21 cellular contexts compared by ENCODE assay signal in genomic region chr6:52365871-52366540, GRCh38. TPM values are rescaled to one million over a fixed set of nuclear protein-coding genes. Genes with fewer than 3 reads are reported as not detected.
DNase-seq lines count a peak whose midpoint lies in the region; ATAC-seq and TF ChIP-seq lines count a peak whose summit lies in the region.
"Had no signal": no experiment of that assay in that cellular context is flagged by ENCODE, and none has a peak within 500 bp of the region (broad histone marks: within the 10 kb centered on the region; RNA-seq: fewer than 3 reads in every experiment).

No MANE protein-coding gene starts in this region.

- ATAC-seq in CD4-positive, alpha-beta T cell (ENCODE audit: poor library complexity): no peak
- ATAC-seq in HG02973 (IDR thresholded peaks at IDR 0.05; ENCODE audit: unreplicated experiment): no peak
- ATAC-seq: K562, SK-N-SH treated with all-trans-retinoic acid at 6 μM for 48 hours had no signal

- H3K79me2 ChIP-seq in osteoblast (ENCODE audit: insufficient read depth, low read length): peaks cover 2% of the 10 kb centered on the region

- H3K4me1 Mint-ChIP-seq in CD4-positive, alpha-beta T cell (ENCODE audit: low read depth): peaks cover 91% of the 10 kb centered on the region

- no peak overlapping the region for H3K27ac ChIP-seq in CD4-positive, alpha-beta T cell (ENCODE audit: low read depth, low read length)
- H3K27ac ChIP-seq in osteoblast (ENCODE audit: low read depth, low read length): no peak overlapping the region
- H3K27ac ChIP-seq in A673 (ENCODE audit: low read depth, low read length, poor library complexity, severe bottlenecking): no peak overlapping the region
- H3K27ac ChIP-seq: BLaER1 treated with 17β-estradiol and CSF1 and Interleukin-3, amounts not matched to agents 10 nM and 100 nM; RWPE1 had no signal

- no peaks in the 10 kb centered on the region for H4K20me1 ChIP-seq in osteoblast (ENCODE audit: insufficient read depth, low read length)

- peak overlapping the region; percentile 1 for H3K4me3 Mint-ChIP-seq in CD4-positive, alpha-beta T cell
- H3K4me3 Mint-ChIP-seq: activated CD4-positive, alpha-beta memory T cell treated with anti-CD3 and anti-CD28 coated beads, Interleukin-2, amount 10 ng/mL, durations not matched to agents 7 days and 5 days; stimulated activated naive CD8-positive, alpha-beta T cell treated with anti-CD3 and anti-CD28 coated beads, Interleukin-15, Interleukin-2, amounts not matched to agents 100 ng/mL and 50 ng/mL, for 24 hours had no signal

- H3K9ac ChIP-seq in adipocyte (ENCODE audit: low read length): no peak overlapping the region
- H3K9ac ChIP-seq: BLaER1 treated with 17β-estradiol and CSF1 and Interleukin-3, amounts not matched to agents 10 nM and 100 nM had no signal

- no peak for TF ChIP-seq CTCF in CD4-positive, alpha-beta T cell (IDR thresholded peaks at IDR 0.05)
- TF ChIP-seq CTCF in osteoblast (IDR thresholded peaks at IDR 0.05; ENCODE audit: extremely low read depth, low read depth, low read length) (no peak), A673 (conservative IDR thresholded peaks at IDR 0.05; ENCODE audit: low read depth, low read length) (no peak)

- H3K4me1 ChIP-seq in adipocyte (ENCODE audit: control insufficient read depth, insufficient read depth, low read length) (peaks cover 5% of the 10 kb centered on the region), osteoblast (ENCODE audit: insufficient read depth, low read length) (peaks cover 8% of the 10 kb centered on the region), A673 (ENCODE audit: insufficient read depth, low read length, poor library complexity, severe bottlenecking) (peaks cover 11% of the 10 kb centered on the region)

- H3K9me3 ChIP-seq in CD4-positive, alpha-beta T cell (ENCODE audit: control insufficient read depth, low read length): no peaks in the 10 kb centered on the region
- no peaks in the 10 kb centered on the region for H3K9me3 ChIP-seq in adipocyte (ENCODE audit: control insufficient read depth, low read length)
- H3K9me3 ChIP-seq in osteoblast (ENCODE audit: low read depth, low read length): no peaks in the 10 kb centered on the region
- no peaks in the 10 kb centered on the region for H3K9me3 ChIP-seq in A673 (ENCODE audit: low read depth, low read length, poor library complexity, severe bottlenecking)
- H3K9me3 ChIP-seq: BLaER1 treated with 17β-estradiol and CSF1 and Interleukin-3, amounts not matched to agents 10 nM and 100 nM; MG63 had no signal

- H3K36me3 ChIP-seq in adipocyte (ENCODE audit: control insufficient read depth, insufficient read depth, low read length, severe bottlenecking): no peaks in the 10 kb centered on the region
- no peaks in the 10 kb centered on the region for H3K36me3 ChIP-seq in osteoblast (ENCODE audit: insufficient read depth, low read length)
- H3K36me3 ChIP-seq in A673 (ENCODE audit: insufficient read depth, low read length, poor library complexity, severe bottlenecking): no peaks in the 10 kb centered on the region
- H3K36me3 ChIP-seq: MG63 had no signal

- no peaks in the 10 kb centered on the region for H3K9me3 Mint-ChIP-seq in CD4-positive, alpha-beta T cell
- H3K9me3 Mint-ChIP-seq: activated CD4-positive, alpha-beta memory T cell treated with anti-CD3 and anti-CD28 coated beads, Interleukin-2, amount 10 ng/mL, durations not matched to agents 7 days and 5 days; stimulated activated naive CD8-positive, alpha-beta T cell treated with anti-CD3 and anti-CD28 coated beads, Interleukin-15, Interleukin-2, amounts not matched to agents 100 ng/mL and 50 ng/mL, for 24 hours had no signal

- intact Hi-C loops in CD4-positive, alpha-beta T cell (cut with DNase I, micrococcal nuclease): loop anchor here in 1 of 2 experiments (2.0 kb wide), 2 partner anchors 17 to 23 kb away; no protein-coding TSS in a partner anchor
- intact Hi-C loops in A673 (cut with micrococcal nuclease; ENCODE audit: unreplicated experiment): no loop called here

- no peaks in the 10 kb centered on the region for H3K27me3 Mint-ChIP-seq in CD4-positive, alpha-beta T cell
- H3K27me3 Mint-ChIP-seq: activated CD4-positive, alpha-beta memory T cell treated with anti-CD3 and anti-CD28 coated beads, Interleukin-2, amount 10 ng/mL, durations not matched to agents 7 days and 5 days; stimulated activated naive CD8-positive, alpha-beta T cell treated with anti-CD3 and anti-CD28 coated beads, Interleukin-15, Interleukin-2, amounts not matched to agents 100 ng/mL and 50 ng/mL, for 24 hours had no signal

- H3K4me2 ChIP-seq in osteoblast (ENCODE audit: insufficient read depth, low read length): no peak overlapping the region
- H3K4me2 ChIP-seq: BLaER1 treated with 17β-estradiol and CSF1 and Interleukin-3, amounts not matched to agents 10 nM and 100 nM had no signal

- POLR2A ChIA-PET in CD4-positive, alpha-beta T cell (lab: Charles Lee): interaction anchor here (0.7 to 8.4 kb wide), 3 partner anchors 10 to 53 kb away, joined by 3 to 132 read pairs (median 3); no protein-coding TSS in a partner anchor
- POLR2A ChIA-PET in A673 (lab: Charles Lee; ENCODE audit: low non-redundant PET): no interaction called here

- no peak overlapping the region for H2AFZ ChIP-seq in osteoblast (ENCODE audit: low read length)

- BruUV-seq in A673 (replicated peaks; lab: Mats Ljungman, UMichigan): no TSS peak

- no peaks in the 10 kb centered on the region for H3K27me3 ChIP-seq in CD4-positive, alpha-beta T cell (ENCODE audit: control insufficient read depth, insufficient read depth, low read length)
- H3K27me3 ChIP-seq in adipocyte (replicated peaks; ENCODE audit: control insufficient read depth, insufficient read depth, low read length): no peaks in the 10 kb centered on the region
- no peaks in the 10 kb centered on the region for H3K27me3 ChIP-seq in osteoblast (ENCODE audit: insufficient read depth, low read length)
- H3K27me3 ChIP-seq in A673 (replicated peaks; ENCODE audit: insufficient read depth, low read depth, low read length, poor library complexity): no peaks in the 10 kb centered on the region
- H3K27me3 ChIP-seq: BLaER1 treated with 17β-estradiol and CSF1 and Interleukin-3, amounts not matched to agents 10 nM and 100 nM; MG63 had no signal

- DNase-seq in CD4-positive, alpha-beta T cell: no peak
- DNase-seq in adipocyte (ENCODE audit: low read depth) (peak; percentile 32), fibroblast of peridontal ligament (ENCODE audit: extremely low read depth) (peak; percentile 35), osteoblast (ENCODE audit: insufficient read length, low spot score, missing footprints) (peak; percentile 64), A673 (ENCODE audit: low spot score) (no peak), HK-2 (ENCODE audit: unreplicated experiment) (no peak), GOT3 (lab: John Stamatoyannopoulos, UW) (no peak)
- DNase-seq: activated CD4-positive, alpha-beta memory T cell treated with anti-CD3 and anti-CD28 coated beads, Interleukin-2, amount 10 ng/mL, durations not matched to agents 7 days and 5 days; activated effector memory CD4-positive, alpha-beta T cell treated with anti-CD3 and anti-CD28 coated beads, Interleukin-2, amount 50 U/mL, for 16 hours; mammary epithelial cell; MG63; NCI-H524; nucleus accumbens; stimulated activated CD4-positive, alpha-beta T cell treated with anti-CD3 and anti-CD28 coated beads, Interleukin-4, amount 100 ng/mL, for 24 hours; trophoblast cell had no signal

- peak overlapping the region; percentile 59 for H3K27ac Mint-ChIP-seq in CD4-positive, alpha-beta T cell
- H3K27ac Mint-ChIP-seq: activated CD4-positive, alpha-beta memory T cell treated with anti-CD3 and anti-CD28 coated beads, Interleukin-2, amount 10 ng/mL, durations not matched to agents 7 days and 5 days; stimulated activated naive CD8-positive, alpha-beta T cell treated with anti-CD3 and anti-CD28 coated beads, Interleukin-15, Interleukin-2, amounts not matched to agents 100 ng/mL and 50 ng/mL, for 24 hours had no signal

- H3K4me3 ChIP-seq in adipocyte (ENCODE audit: low read length): no peak overlapping the region
- H3K4me3 ChIP-seq in osteoblast (ENCODE audit: insufficient read depth, low read length): no peak overlapping the region
- no peak overlapping the region for H3K4me3 ChIP-seq in A673 (ENCODE audit: low read depth, low read length, poor library complexity, severe bottlenecking)
- H3K4me3 ChIP-seq: BLaER1 treated with 17β-estradiol and CSF1 and Interleukin-3, amounts not matched to agents 10 nM and 100 nM; K562; MG63 had no signal

- peaks cover 83% of the 10 kb centered on the region for H3K36me3 Mint-ChIP-seq in CD4-positive, alpha-beta T cell (ENCODE audit: low read depth)

- CTCF ChIA-PET in CD4-positive, alpha-beta T cell (lab: Charles Lee): interaction anchor here (0.7 to 1.4 kb wide), 7 partner anchors 9 to 286 kb away, joined by 3 to 5 read pairs (median 3); partner anchors contain the start of gene MCM3
- CTCF ChIA-PET in A673 (lab: Charles Lee): no interaction called here

RNA-seq across cellular contexts. Expression of gene PAQR8, which starts 4.1 kb away (rescaled TPM):
- 1 to 10 TPM; 1.8 to 1.9 TPM for total RNA-seq in CD4-positive, alpha-beta T cell
- total RNA-seq in osteoblast (3.5 and 3.6 TPM in 2 replicates), A673 (2021) (1.5 and 3.8 TPM in 2 replicates)

RNA-seq across cellular contexts. Expression of gene EFHC1, which starts 54.1 kb away (rescaled TPM):
- 1 to 10 TPM; 3.4 to 4.8 TPM for total RNA-seq in CD4-positive, alpha-beta T cell
- total RNA-seq in osteoblast (31.1 and 31.2 TPM in 2 replicates), A673 (2021) (16.9 and 25.7 TPM in 2 replicates)

Comparison
In these comparisons a context has a peak if more than half of its experiments do, and no peak if none do; other contexts are left out.
1. DNase-seq: peak in adipocyte (single experiment), fibroblast of peridontal ligament (single experiment) and osteoblast (single experiment); none in CD4-positive, alpha-beta T cell (0 of 10), A673 (single experiment), HK-2 (single experiment) and GOT3 (single experiment).